Comparison of ENCODE assay signal across 12 cellular contexts in genomic region chr3:197337656-197338055, GRCh38.
"Had no signal": no experiment of that assay in that cellular context is flagged by ENCODE, and none has a peak within 500 bp of the region (broad histone marks: within the 10 kb centered on the region; RNA-seq: fewer than 3 reads in every experiment).

No MANE protein-coding gene starts in this region.

- H3K27ac Mint-ChIP-seq: activated CD4-positive, alpha-beta memory T cell treated with anti-CD3 and anti-CD28 coated beads, Interleukin-2, amount 10 ng/mL, durations not matched to agents 7 days and 5 days; activated CD4-positive, alpha-beta T cell treated with anti-CD3 and anti-CD28 coated beads for 36 hours; activated naive CD8-positive, alpha-beta T cell treated with anti-CD3 and anti-CD28 coated beads, Interleukin-2, amount 10 ng/mL, durations not matched to agents 7 days and 5 days; activated T-cell treated with anti-CD3 and anti-CD28 coated beads, Interleukin-2, amount 50 U/mL, for 72 hours; natural killer cell treated with Interleukin-12 subunit alpha and Interleukin-12 subunit beta and Interleukin-15 and Interleukin-18, amount 100 ng/mL, for 72 hours; type B pancreatic cell had no signal

- H3K27me3 Mint-ChIP-seq: activated CD4-positive, alpha-beta T cell treated with anti-CD3 and anti-CD28 coated beads for 36 hours had no signal

- H3K36me3 Mint-ChIP-seq: activated naive CD8-positive, alpha-beta T cell treated with anti-CD3 and anti-CD28 coated beads, Interleukin-2, amount 10 ng/mL, durations not matched to agents 7 days and 5 days; natural killer cell treated with Interleukin-12 subunit alpha and Interleukin-12 subunit beta and Interleukin-15 and Interleukin-18, amount 100 ng/mL, for 72 hours; type B pancreatic cell had no signal

- H3K9me3 Mint-ChIP-seq: activated CD4-positive, alpha-beta memory T cell treated with anti-CD3 and anti-CD28 coated beads, Interleukin-2, amount 10 ng/mL, durations not matched to agents 7 days and 5 days; activated naive CD8-positive, alpha-beta T cell treated with anti-CD3 and anti-CD28 coated beads, Interleukin-2, amount 10 ng/mL, durations not matched to agents 7 days and 5 days; activated T-cell treated with anti-CD3 and anti-CD28 coated beads, Interleukin-2, amount 50 U/mL, for 72 hours; natural killer cell treated with Interleukin-12 subunit alpha and Interleukin-12 subunit beta and Interleukin-15 and Interleukin-18, amount 100 ng/mL, for 72 hours; type B pancreatic cell had no signal

- H3K4me1 Mint-ChIP-seq: activated CD4-positive, alpha-beta memory T cell treated with anti-CD3 and anti-CD28 coated beads, Interleukin-2, amount 10 ng/mL, durations not matched to agents 7 days and 5 days; activated CD4-positive, alpha-beta T cell treated with anti-CD3 and anti-CD28 coated beads for 36 hours had no signal

- H3K27ac ChIP-seq: suprapubic skin, WERI-Rb-1 had no signal

- H3K27me3 ChIP-seq: suprapubic skin had no signal

- H3K36me3 ChIP-seq: suprapubic skin, WERI-Rb-1 had no signal

- H3K4me3 ChIP-seq: suprapubic skin had no signal

- H3K4me3 Mint-ChIP-seq: activated CD4-positive, alpha-beta memory T cell treated with anti-CD3 and anti-CD28 coated beads, Interleukin-2, amount 10 ng/mL, durations not matched to agents 7 days and 5 days; activated CD4-positive, alpha-beta T cell treated with anti-CD3 and anti-CD28 coated beads for 36 hours; activated naive CD8-positive, alpha-beta T cell treated with anti-CD3 and anti-CD28 coated beads, Interleukin-2, amount 10 ng/mL, durations not matched to agents 7 days and 5 days; activated T-cell treated with anti-CD3 and anti-CD28 coated beads, Interleukin-2, amount 50 U/mL, for 72 hours; natural killer cell treated with Interleukin-12 subunit alpha and Interleukin-12 subunit beta and Interleukin-15 and Interleukin-18, amount 100 ng/mL, for 72 hours; type B pancreatic cell had no signal

- ATAC-seq: activated CD4-positive, alpha-beta T cell treated with anti-CD3 and anti-CD28 coated beads for 36 hours; activated T-cell treated with anti-CD3 and anti-CD28 coated beads, Interleukin-2, amount 50 U/mL, for 72 hours; left lobe of liver; natural killer cell treated with Interleukin-12 subunit alpha and Interleukin-12 subunit beta and Interleukin-15 and Interleukin-18, amount 100 ng/mL, for 72 hours had no signal

- DNase-seq: activated CD4-positive, alpha-beta memory T cell treated with anti-CD3 and anti-CD28 coated beads, Interleukin-2, amount 10 ng/mL, durations not matched to agents 7 days and 5 days; activated CD4-positive, alpha-beta T cell treated with anti-CD3 and anti-CD28 coated beads for 36 hours; activated naive CD8-positive, alpha-beta T cell treated with anti-CD3 and anti-CD28 coated beads, Interleukin-2, amount 10 ng/mL, durations not matched to agents 7 days and 5 days; activated T-cell treated with anti-CD3 and anti-CD28 coated beads, Interleukin-2, amount 50 U/mL, for 72 hours; aorta; stimulated activated CD4-positive, alpha-beta T cell treated with anti-CD3 and anti-CD28 coated beads, Interleukin-2, amount 100 ng/mL, for 48 hours; stimulated activated naive CD4-positive, alpha-beta T cell treated with Interleukin-2 at 50 U/mL for 16 hours; WERI-Rb-1 had no signal

- H3K9me3 ChIP-seq: suprapubic skin had no signal
